Comparison of ENCODE assay signal across 16 cellular contexts in the genomic region with DNA sequence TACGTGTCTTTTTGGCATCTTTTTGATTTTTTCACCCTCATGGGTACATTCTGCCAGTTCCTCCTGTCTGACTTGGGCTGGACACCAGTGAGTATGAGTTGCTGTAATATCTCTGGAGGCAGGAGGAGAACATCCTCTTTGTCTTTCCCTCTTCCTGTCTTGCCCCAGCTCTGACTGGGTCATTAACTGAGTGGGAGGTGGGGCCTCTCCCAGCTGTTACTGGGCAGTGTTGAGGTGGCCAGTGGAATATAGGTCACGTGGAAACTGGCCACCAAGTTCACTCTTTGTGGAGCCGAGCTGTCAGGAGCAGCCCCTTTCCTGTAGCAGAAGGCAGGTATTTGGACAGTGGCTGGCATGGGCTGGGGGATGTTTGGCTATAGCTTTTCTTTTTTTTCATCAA. TPM values are rescaled to one million over a fixed set of nuclear protein-coding genes. Genes with fewer than 3 reads are reported as not detected.
"Had no signal": no experiment of that assay in that cellular context is flagged by ENCODE, and none has a peak within 500 bp of the region (broad histone marks: within the 10 kb centered on the region; RNA-seq: fewer than 3 reads in every experiment).

No MANE protein-coding gene starts in this region.

- H3K4me3 ChIP-seq: body of pancreas had no signal

- H3K27ac Mint-ChIP-seq: activated CD4-positive, alpha-beta memory T cell treated with anti-CD3 and anti-CD28 coated beads for 36 hours; progenitor cell of endocrine pancreas had no signal

- ATAC-seq: activated T-cell treated with anti-CD3 and anti-CD28 coated beads, Interleukin-2, amount 50 U/mL, for 4 hours; body of pancreas; effector memory CD8-positive, alpha-beta T cell; left ventricle myocardium superior had no signal

- DNase-seq: activated CD4-positive, alpha-beta memory T cell treated with anti-CD3 and anti-CD28 coated beads for 36 hours; activated CD4-positive, alpha-beta T cell treated with anti-CD3 and anti-CD28 coated beads for 1 hour; activated T-cell treated with anti-CD3 and anti-CD28 coated beads, Interleukin-2, amount 50 U/mL, for 4 hours; body of pancreas; effector memory CD8-positive, alpha-beta T cell; kidney; left ventricle myocardium superior; nucleus accumbens; stimulated activated CD4-positive, alpha-beta T cell treated with anti-CD3 and anti-CD28 coated beads, Interleukin-12 subunit alpha, Interleukin-12 subunit beta, amount 100 ng/mL, for 4 hours; stimulated activated naive CD4-positive, alpha-beta T cell; substantia nigra had no signal

- H3K27ac ChIP-seq: body of pancreas, epithelial cell of prostate, sigmoid colon had no signal

- H3K9me3 ChIP-seq: body of pancreas, sigmoid colon had no signal

- H3K36me3 Mint-ChIP-seq: activated CD4-positive, alpha-beta memory T cell treated with anti-CD3 and anti-CD28 coated beads for 36 hours had no signal

- H3K27me3 ChIP-seq: body of pancreas, sigmoid colon had no signal

- H3K27me3 Mint-ChIP-seq: central memory CD8-positive, alpha-beta T cell had no signal

- H3K4me3 Mint-ChIP-seq: activated CD4-positive, alpha-beta memory T cell treated with anti-CD3 and anti-CD28 coated beads for 36 hours; activated T-cell treated with anti-CD3 and anti-CD28 coated beads, Interleukin-2, amount 50 U/mL, for 4 hours; central memory CD8-positive, alpha-beta T cell had no signal

- H3K9me3 Mint-ChIP-seq: activated CD4-positive, alpha-beta memory T cell treated with anti-CD3 and anti-CD28 coated beads for 36 hours; activated T-cell treated with anti-CD3 and anti-CD28 coated beads, Interleukin-2, amount 50 U/mL, for 4 hours; central memory CD8-positive, alpha-beta T cell; effector memory CD8-positive, alpha-beta T cell had no signal

RNA-seq across cellular contexts. Expression of a gene that starts 2.2 kb away (rescaled TPM):
- total RNA-seq: myocyte had no signal

RNA-seq across cellular contexts. Expression of a gene that starts 57.8 kb away (rescaled TPM):
- total RNA-seq: left ventricle myocardium superior, myocyte, progenitor cell of endocrine pancreas had no signal
